Comparison of ENCODE assay signal across 11 cellular contexts in genomic region chr1:181255270-181255929, GRCh38.
DNase-seq lines count a peak whose midpoint lies in the region; ATAC-seq and TF ChIP-seq lines count a peak whose summit lies in the region.
"Had no signal": no experiment of that assay in that cellular context is flagged by ENCODE, and none has a peak within 500 bp of the region (broad histone marks: within the 10 kb centered on the region; RNA-seq: fewer than 3 reads in every experiment).

No MANE protein-coding gene starts in this region.

- no peak for TF ChIP-seq RAD21 in SK-N-SH (IDR thresholded peaks at IDR 0.05; ENCODE audit: low read length)

- TF ChIP-seq EP300 in SK-N-SH (IDR thresholded peaks at IDR 0.05; ENCODE audit: borderline replicate concordance in 1 of 2, low read depth in 1 of 2, low read length in 1 of 2) = no peak

- DNase-seq in GM04504 (ENCODE audit: low read depth) = peak; percentile 99
- no peak for DNase-seq in SK-N-SH
- peak; percentile 94 for DNase-seq in fibroblast of peridontal ligament (ENCODE audit: extremely low read depth)
- DNase-seq in renal cortical epithelial cell (ENCODE audit: low read depth) = peak; percentile 100
- DNase-seq in GM20000 (ENCODE audit: low spot score) = no peak
- no peak for DNase-seq in HEK293T (ENCODE audit: extremely low spot score)
- DNase-seq in NCI-H526 (lab: John Stamatoyannopoulos, UW) = no peak
- no peak for DNase-seq in left colon
- DNase-seq: stimulated activated naive B cell treated with anti-CD40 and anti-IgM and Interleukin-4, amounts not matched to agents 10 μg/mL and 1 μg/mL and 100 μg/mL, for 72 hours had no signal

- H3K9ac ChIP-seq in SK-N-SH = no peak overlapping the region

- CTCF ChIA-PET in SK-N-SH (lab: Yijun Ruan, JAX) = interaction anchor here (0.6 kb wide), 1 partner anchor 226 kb away, joined by 3 read pairs; no protein-coding TSS in a partner anchor
- CTCF ChIA-PET in HEK293T (lab: Yijun Ruan, JAX) = no interaction called here

- H3K4me2 ChIP-seq in SK-N-SH = no peak overlapping the region

- H3K36me3 ChIP-seq in SK-N-SH (replicated peaks in 1 of 2; ENCODE audit: control insufficient read depth in 1 of 2, insufficient read depth in 2 of 2, low read length in 1 of 2) = no peaks in the 10 kb centered on the region
- H3K36me3 ChIP-seq: SJSA1 had no signal

- no peak for ATAC-seq in left colon
- ATAC-seq: stimulated activated naive B cell treated with anti-CD40 and anti-IgM and Interleukin-4, amounts not matched to agents 10 μg/mL and 1 μg/mL and 100 μg/mL, for 72 hours had no signal

- H4K20me1 ChIP-seq in SK-N-SH (ENCODE audit: insufficient read depth) = no peaks in the 10 kb centered on the region

- POLR2A ChIA-PET in SK-N-SH (lab: Yijun Ruan, JAX) = no interaction called here
- POLR2A ChIA-PET in HEK293T (lab: Yijun Ruan, JAX) = no interaction called here

- no peaks in the 10 kb centered on the region for H3F3A ChIP-seq in SK-N-SH (replicated peaks; ENCODE audit: insufficient read depth)

- H3K4me1 ChIP-seq in SK-N-SH (ENCODE audit: control insufficient read depth in 1 of 2, insufficient read depth in 2 of 2, low read depth in 1 of 2, low read length in 1 of 2) = 0 out of 4 replicates have a peak, but pooled peaks cover 0 to 3% of the 10 kb centered on the region in 2 experiments
- H3K4me1 ChIP-seq: SJSA1 had no signal

- H3K27me3 ChIP-seq in SK-N-SH (ENCODE audit: insufficient read depth) = no peaks in the 10 kb centered on the region; the same call in 1 of the 2 replicates
- H3K27me3 ChIP-seq: SJSA1 had no signal

- TF ChIP-seq CTCF in SK-N-SH (IDR thresholded peaks at IDR 0.05) (no peak), GM20000 (IDR thresholded peaks at IDR 0.05; ENCODE audit: extremely low read depth, missing control alignments) (no peak)

- H3K4me3 ChIP-seq in SK-N-SH (ENCODE audit: low read depth in 2 of 2, low read length in 1 of 2) = no peak overlapping the region
- H3K4me3 ChIP-seq: SJSA1, skin epidermis had no signal

- intact Hi-C loops in left colon (cut with DNase I, micrococcal nuclease) = no loop called here

- H3K9me2 ChIP-seq in SK-N-SH = no peaks in the 10 kb centered on the region

- no peaks in the 10 kb centered on the region for H3K79me2 ChIP-seq in SK-N-SH (ENCODE audit: insufficient read depth)

- 0% methylated on average over 1 of the region's 2 CpGs for WGBS in SK-N-SH (ENCODE audit: low lambda C conversion rate)

- no peaks in the 10 kb centered on the region for H3K9me3 ChIP-seq in SK-N-SH
- H3K9me3 ChIP-seq: SJSA1 had no signal

- no peak overlapping the region for H3K27ac ChIP-seq in SK-N-SH (ENCODE audit: low read depth in 2 of 2, low read length in 1 of 2)
- H3K27ac ChIP-seq: SJSA1, skin epidermis had no signal

- H2AFZ ChIP-seq in SK-N-SH (ENCODE audit: low read depth) = no peak overlapping the region

TF ChIP-seq in SK-N-SH, 30 proteins besides CTCF, POLR2A, EP300 and RAD21:
- TF ChIP-seq RXRA (IDR thresholded peaks at IDR 0.05; ENCODE audit: borderline replicate concordance, low read depth) = no peak
- no peak for TF ChIP-seq EZH2phosphoT487 (IDR thresholded peaks at IDR 0.05; ENCODE audit: borderline replicate concordance, low read depth)
- no peak for TF ChIP-seq NRF1 (IDR thresholded peaks at IDR 0.05; ENCODE audit: low read depth, low read length)
- no peak for TF ChIP-seq POLR2AphosphoS5 (IDR thresholded peaks at IDR 0.05; ENCODE audit: low read depth, low read length)
- peak; percentile 38; the same call in 1 of the 2 replicates for TF ChIP-seq FOSL2 (IDR thresholded peaks at IDR 0.05; ENCODE audit: borderline replicate concordance, low read depth)
- no peak for TF ChIP-seq CHD2 (IDR thresholded peaks at IDR 0.05; ENCODE audit: low read length, partially characterized antibody)
- no peak for TF ChIP-seq MXI1 (IDR thresholded peaks at IDR 0.05; ENCODE audit: low read depth, low read length)

TF ChIP-seq in HEK293T, 16 proteins besides CTCF, POLR2A, EP300 and RAD21:
- TF ChIP-seq PKNOX1 (IDR thresholded peaks at IDR 0.05) = no peak

Comparison
In these comparisons a context has a peak if more than half of its experiments do, and no peak if none do; other contexts are left out.
1. DNase-seq: peak in GM04504 (single experiment), fibroblast of peridontal ligament (single experiment) and renal cortical epithelial cell (single experiment); none in SK-N-SH (single experiment), GM20000 (single experiment), HEK293T (single experiment), NCI-H526 (0 of 2) and left colon (0 of 2).